Comparison of ENCODE assay signal across 8 cellular contexts in the genomic region with DNA sequence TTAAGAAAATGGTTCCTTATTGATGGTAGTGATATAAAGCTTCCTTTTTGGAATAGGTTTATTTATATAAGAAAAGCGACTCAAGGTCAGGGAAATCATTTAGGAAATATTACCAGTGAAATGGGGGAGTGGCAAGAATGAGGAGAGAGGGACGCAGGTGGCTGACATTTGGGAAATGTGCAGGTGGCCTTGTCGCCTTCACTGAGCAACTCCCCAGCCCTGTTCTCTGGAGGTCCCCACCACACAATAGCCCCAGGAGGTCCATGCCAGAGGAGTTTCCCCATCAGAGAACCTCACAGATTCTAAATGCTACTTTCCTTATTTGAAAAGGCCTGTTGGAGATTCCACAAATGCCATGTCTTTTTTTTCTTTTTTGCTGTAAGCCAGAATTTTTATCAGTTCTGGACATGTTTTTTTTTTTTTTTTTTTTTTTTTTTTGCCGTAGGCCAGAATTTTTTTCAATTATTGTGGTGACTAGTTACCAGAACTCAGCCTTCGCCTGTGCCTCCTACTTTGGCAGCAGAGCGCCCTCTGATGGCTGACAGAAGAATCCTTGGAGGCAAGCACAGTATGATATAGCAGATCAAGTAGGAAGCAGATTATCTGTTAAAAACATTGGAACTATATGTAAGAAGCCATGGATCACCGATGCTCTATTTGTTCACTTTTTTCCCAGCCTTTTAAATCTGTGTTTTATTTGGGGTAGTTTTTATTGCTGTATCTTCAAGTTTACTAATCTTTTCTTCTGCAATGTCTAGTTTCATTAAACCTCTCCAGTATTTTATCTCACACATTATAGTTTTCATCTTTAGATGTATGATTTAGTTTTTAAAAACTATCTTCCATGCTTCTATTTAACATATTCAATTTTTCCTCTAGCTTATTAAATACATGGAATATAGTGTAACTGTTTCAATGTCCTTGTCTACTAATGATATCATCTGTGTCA. TPM values are rescaled to one million over a fixed set of nuclear protein-coding genes. Genes with fewer than 3 reads are reported as not detected.
A peak's percentile ranks its signal among the peaks of the same experiment; 100 is the strongest.
DNase-seq lines count a peak whose midpoint lies in the region; ATAC-seq, FAIRE-seq and TF ChIP-seq lines count a peak whose summit lies in the region.

No MANE protein-coding gene starts in this region.

- peaks cover 12% of the 10 kb centered on the region for H3K27me3 Mint-ChIP-seq in activated CD4-positive, alpha-beta memory T cell treated with anti-CD3 and anti-CD28 coated beads, Interleukin-2, amount 10 ng/mL, durations not matched to agents 7 days and 5 days

- FAIRE-seq in H1 (lab: Jason Lieb, UNC) = peak; percentile 13

- no peak overlapping the region for H2BK5ac ChIP-seq in H1 (ENCODE audit: low read depth, low read length)

- H2BK120ac ChIP-seq in H1 (replicated peaks; ENCODE audit: low read depth, low read length) = no peak overlapping the region

- no peaks in the 10 kb centered on the region for H3K79me2 ChIP-seq in H1 (ENCODE audit: control insufficient read depth in 1 of 2, insufficient read depth in 2 of 2, low read length in 2 of 2)

- no peak overlapping the region for H2BK15ac ChIP-seq in H1 (ENCODE audit: low read length)

- ATAC-seq in HG03378 (IDR thresholded peaks at IDR 0.05; ENCODE audit: unreplicated experiment) = peak; percentile 60
- peak; percentile 83 for ATAC-seq in mucosa of descending colon
- no peak for ATAC-seq in HG03571 (IDR thresholded peaks at IDR 0.05; ENCODE audit: unreplicated experiment)

- no peak overlapping the region for H3K4me2 ChIP-seq in H1 (ENCODE audit: insufficient read depth in 1 of 2, low read depth in 2 of 2, low read length in 2 of 2)

- H3K36me3 ChIP-seq in GM06990 (ENCODE audit: control insufficient read depth, insufficient read depth, low read length) = no peaks in the 10 kb centered on the region
- H3K36me3 ChIP-seq in H1 (ENCODE audit: control insufficient read depth in 2 of 4, insufficient read depth in 4 of 4, low read length in 3 of 4) = no peaks in the 10 kb centered on the region
- H3K36me3 ChIP-seq in mucosa of descending colon (ENCODE audit: low read depth) = no peaks in the 10 kb centered on the region

- H3K36me3 Mint-ChIP-seq in activated CD4-positive, alpha-beta memory T cell treated with anti-CD3 and anti-CD28 coated beads, Interleukin-2, amount 10 ng/mL, durations not matched to agents 7 days and 5 days (ENCODE audit: low read depth) = no peaks in the 10 kb centered on the region

- no peak overlapping the region for H3K27ac ChIP-seq in H1 (ENCODE audit: low read depth, low read length)

- no peak overlapping the region for H2AFZ ChIP-seq in H1 (ENCODE audit: low read length)

- H3K4ac ChIP-seq in H1 (replicated peaks; ENCODE audit: insufficient read length, low read depth, low read length) = no peak overlapping the region

- no peak for TF ChIP-seq EP300 in H1 (IDR thresholded peaks at IDR 0.05; ENCODE audit: borderline replicate concordance in 1 of 2, low read depth in 2 of 2, low read length in 2 of 2)

- 40% methylated on average over 6 of the region's 7 CpGs; no CpG with 5 or more reads in 1 of the 2 experiments for WGBS in H1 (ENCODE audit: extremely low coverage in 1 of 2, insufficient coverage in 1 of 2, insufficient read length in 1 of 2, insufficient replicate concordance in 2 of 2, low coverage in 1 of 2, low lambda C conversion rate in 2 of 2, missing lambda C conversion rate in 1 of 2), 2 experiments

- no peak overlapping the region for H3K56ac ChIP-seq in H1 (replicated peaks; ENCODE audit: insufficient read length, low read depth, low read length)

- no peak overlapping the region for H2BK20ac ChIP-seq in H1 (ENCODE audit: low read length)

- H3K18ac ChIP-seq in H1 (ENCODE audit: extremely low read depth, low read length) = no peak overlapping the region

- peak; percentile 70 to 75 for TF ChIP-seq RAD21 in H1 (IDR thresholded peaks at IDR 0.05 in 1 of 2, conservative IDR thresholded peaks at IDR 0.05 in 1 of 2; ENCODE audit: low read depth in 2 of 2, low read length in 2 of 2)

- peaks cover 0 to 14% (median 10%) of the 10 kb centered on the region in 4 experiments; a peak in 6 of 7 replicates for H3K4me1 ChIP-seq in H1 (replicated peaks in 1 of 4; ENCODE audit: control insufficient read depth in 3 of 4, insufficient read depth in 4 of 4, low read length in 3 of 4)
- no peaks in the 10 kb centered on the region for H3K4me1 ChIP-seq in mucosa of descending colon (ENCODE audit: low read depth)

- H4K20me1 ChIP-seq in H1 (replicated peaks in 1 of 2; ENCODE audit: control insufficient read depth in 1 of 2, insufficient read depth in 2 of 2, low read length in 2 of 2) = no peaks in the 10 kb centered on the region

- no peak overlapping the region for H3K4me3 Mint-ChIP-seq in activated CD4-positive, alpha-beta memory T cell treated with anti-CD3 and anti-CD28 coated beads, Interleukin-2, amount 10 ng/mL, durations not matched to agents 7 days and 5 days

- no peak for TF ChIP-seq POLR2A in H1 (IDR thresholded peaks at IDR 0.05; ENCODE audit: control extremely low read depth in 1 of 2, low read depth in 2 of 2, low read length in 2 of 2)

- intact Hi-C loops in mucosa of descending colon (cut with DNase I, micrococcal nuclease) = no loop called here

- TF ChIP-seq CTCF in GM06990 (IDR thresholded peaks at IDR 0.05; ENCODE audit: insufficient read depth, low read length, poor library complexity, severe bottlenecking) (peak; percentile 86), H1 (IDR thresholded peaks at IDR 0.05; ENCODE audit: control extremely low read depth in 1 of 3, insufficient read depth in 1 of 3, low read depth in 1 of 3, low read length in 3 of 3) (peak; percentile 71 to 80 (median 80)), mucosa of descending colon (IDR thresholded peaks at IDR 0.05) (peak; percentile 54)

- H3K4me3 ChIP-seq in GM06990 (replicated peaks; ENCODE audit: low read depth, low read length) (no peak overlapping the region), H1 (ENCODE audit: extremely low read depth in 1 of 4, insufficient read depth in 2 of 4, low read depth in 3 of 4, low read length in 4 of 4) (no peak overlapping the region), mucosa of descending colon (no peak overlapping the region)

- no peaks in the 10 kb centered on the region for H3K23me2 ChIP-seq in H1 (ENCODE audit: low read depth, low read length)

- H3K4me1 Mint-ChIP-seq in activated CD4-positive, alpha-beta memory T cell treated with anti-CD3 and anti-CD28 coated beads, Interleukin-2, amount 10 ng/mL, durations not matched to agents 7 days and 5 days = peaks cover 3% of the 10 kb centered on the region

- DNase-seq in GM06990 (ENCODE audit: extremely low read depth, insufficient read length) = no peak
- DNase-seq in NCI-H82 (lab: John Stamatoyannopoulos, UW) = peak; percentile 74
- peak; percentile 57 for DNase-seq in activated CD4-positive, alpha-beta memory T cell treated with anti-CD3 and anti-CD28 coated beads, Interleukin-2, amount 10 ng/mL, durations not matched to agents 7 days and 5 days
- peak in 1 of 2 experiments; percentile 74 for DNase-seq in H1 (ENCODE audit: low read depth in 1 of 2, low spot score in 2 of 2)
- DNase-seq in mucosa of descending colon = peak in 2 of 3 donors; percentile 57 to 73
- peak; percentile 35 for DNase-seq in stromal cell of bone marrow (ENCODE audit: low read depth)

- no peak overlapping the region for H3K14ac ChIP-seq in H1 (ENCODE audit: insufficient read length)

- H3K27me3 ChIP-seq in GM06990 (replicated peaks; ENCODE audit: control insufficient read depth, insufficient read depth, low read length) (no peaks in the 10 kb centered on the region), H1 (replicated peaks in 1 of 4; ENCODE audit: control insufficient read depth in 3 of 4, extremely low read depth in 1 of 4, insufficient read depth in 3 of 4, low read length in 3 of 4) (peaks cover 0 to 1% (median 0%) of the 10 kb centered on the region in 4 experiments; a peak in 1 of 7 replicates)

- no peak overlapping the region; the same call in 1 of the 2 replicates for H2BK12ac ChIP-seq in H1 (ENCODE audit: low read depth, low read length)

- H4K5ac ChIP-seq in H1 (ENCODE audit: insufficient read length, low read depth, low read length) = no peak overlapping the region

- POLR2A ChIA-PET in activated CD4-positive, alpha-beta memory T cell treated with anti-CD3 and anti-CD28 coated beads, Interleukin-2, amount 10 ng/mL, durations not matched to agents 7 days and 5 days (lab: Charles Lee) = no interaction called here
- POLR2A ChIA-PET in H1 (lab: Charles Lee; ENCODE audit: partially characterized antibody) = interaction anchor here (0.6 kb wide), 1 partner anchor 18 kb away, joined by 3 read pairs; no protein-coding TSS in a partner anchor

- no peaks in the 10 kb centered on the region for H3K79me1 ChIP-seq in H1 (ENCODE audit: low read depth, low read length)

- no peak overlapping the region for H4K91ac ChIP-seq in H1 (replicated peaks; ENCODE audit: insufficient read length, low read length)

- CTCF ChIA-PET in activated CD4-positive, alpha-beta memory T cell treated with anti-CD3 and anti-CD28 coated beads, Interleukin-2, amount 10 ng/mL, durations not matched to agents 7 days and 5 days (lab: Charles Lee) = interaction anchor here (0.6 to 2.8 kb wide), 8 partner anchors 17 to 647 kb away, joined by 3 to 16 read pairs (median 5); a partner anchor contains a TSS
- CTCF ChIA-PET in H1 (lab: Charles Lee; ENCODE audit: partially characterized antibody) = interaction anchor here (0.6 to 9.0 kb wide), 43 partner anchors 9 to 390 kb away, joined by 3 to 197 read pairs (median 4); a partner anchor contains a TSS

- H3K9me3 ChIP-seq in H1 (ENCODE audit: insufficient read depth in 2 of 2, low read depth in 1 of 2, low read length in 1 of 2) (no peaks in the 10 kb centered on the region), mucosa of descending colon (no peaks in the 10 kb centered on the region)

- no peak overlapping the region for H3K23ac ChIP-seq in H1 (ENCODE audit: insufficient read length)

- H4K8ac ChIP-seq in H1 (ENCODE audit: extremely low read depth, insufficient read depth, low read length) = no peak overlapping the region

- H3K9me3 Mint-ChIP-seq in activated CD4-positive, alpha-beta memory T cell treated with anti-CD3 and anti-CD28 coated beads, Interleukin-2, amount 10 ng/mL, durations not matched to agents 7 days and 5 days = no peaks in the 10 kb centered on the region

- no peak overlapping the region for H2AK5ac ChIP-seq in H1 (ENCODE audit: low read depth, low read length)

- H3K9ac ChIP-seq in H1 (replicated peaks in 1 of 4; ENCODE audit: extremely low read depth in 1 of 4, low read depth in 3 of 4, low read length in 3 of 4) = no peak overlapping the region

- H3K27ac Mint-ChIP-seq in activated CD4-positive, alpha-beta memory T cell treated with anti-CD3 and anti-CD28 coated beads, Interleukin-2, amount 10 ng/mL, durations not matched to agents 7 days and 5 days = no peak overlapping the region

RNA-seq across cellular contexts. Expression of a gene that starts 18.6 kb away (rescaled TPM):
- total RNA-seq in activated CD4-positive, alpha-beta memory T cell treated with anti-CD3 and anti-CD28 coated beads, Interleukin-2, amount 10 ng/mL, durations not matched to agents 7 days and 5 days = not detected
- total RNA-seq in H1 (2021; fragmentation: NEBNext Ultra II Directional; extraction: Animal tissue kit (Norgen Biotek cat#: 25700)) = not detected in 2 replicates
- polyA plus RNA-seq in H1 (2011; rRNA removed) = 0.03 TPM in 1 of 2 replicates, not detected in the other
- not detected for polyA plus RNA-seq in H1 (2011; cell fraction: cytosol; rRNA removed)
- not detected for polyA plus RNA-seq in H1 (2011; cell fraction: nucleus; rRNA removed)
- polyA plus RNA-seq in H1 (2012, experiment 1 of 2) = not detected in 4 replicates
- polyA plus RNA-seq in H1 (2012, experiment 2 of 2) = not detected
- polyA plus RNA-seq in H1 (2013, experiment 1 of 2) = 0.06 TPM
- polyA plus RNA-seq in H1 (2013, experiment 2 of 2) = 0.06 TPM
- polyA minus RNA-seq in H1 (2011; rRNA and poly(A)+ RNA removed) = not detected in 2 replicates
- not detected for polyA minus RNA-seq in H1 (2011; cell fraction: cytosol; rRNA and poly(A)+ RNA removed)
- not detected for polyA minus RNA-seq in H1 (2011; cell fraction: nucleus; rRNA and poly(A)+ RNA removed)
- total RNA-seq in mucosa of descending colon = not detected

RNA-seq across cellular contexts. Expression of a gene that starts 36.0 kb away (rescaled TPM):
- not detected for total RNA-seq in activated CD4-positive, alpha-beta memory T cell treated with anti-CD3 and anti-CD28 coated beads, Interleukin-2, amount 10 ng/mL, durations not matched to agents 7 days and 5 days
- total RNA-seq in H1 (2021; fragmentation: NEBNext Ultra II Directional; extraction: Animal tissue kit (Norgen Biotek cat#: 25700)) = not detected in 2 replicates
- not detected in 2 replicates for polyA plus RNA-seq in H1 (2011; rRNA removed)
- not detected for polyA plus RNA-seq in H1 (2011; cell fraction: cytosol; rRNA removed)
- polyA plus RNA-seq in H1 (2011; cell fraction: nucleus; rRNA removed) = not detected
- polyA plus RNA-seq in H1 (2012, experiment 1 of 2) = not detected in 4 replicates
- polyA plus RNA-seq in H1 (2012, experiment 2 of 2) = not detected
- 0.04 TPM for polyA plus RNA-seq in H1 (2013, experiment 1 of 2)
- 0.06 TPM for polyA plus RNA-seq in H1 (2013, experiment 2 of 2)
- polyA minus RNA-seq in H1 (2011; rRNA and poly(A)+ RNA removed) = not detected in 2 replicates
- polyA minus RNA-seq in H1 (2011; cell fraction: cytosol; rRNA and poly(A)+ RNA removed) = not detected
- polyA minus RNA-seq in H1 (2011; cell fraction: nucleus; rRNA and poly(A)+ RNA removed) = not detected
- total RNA-seq in mucosa of descending colon = not detected
